Comparison of ENCODE assay signal across 8 cellular contexts in the genomic region with DNA sequence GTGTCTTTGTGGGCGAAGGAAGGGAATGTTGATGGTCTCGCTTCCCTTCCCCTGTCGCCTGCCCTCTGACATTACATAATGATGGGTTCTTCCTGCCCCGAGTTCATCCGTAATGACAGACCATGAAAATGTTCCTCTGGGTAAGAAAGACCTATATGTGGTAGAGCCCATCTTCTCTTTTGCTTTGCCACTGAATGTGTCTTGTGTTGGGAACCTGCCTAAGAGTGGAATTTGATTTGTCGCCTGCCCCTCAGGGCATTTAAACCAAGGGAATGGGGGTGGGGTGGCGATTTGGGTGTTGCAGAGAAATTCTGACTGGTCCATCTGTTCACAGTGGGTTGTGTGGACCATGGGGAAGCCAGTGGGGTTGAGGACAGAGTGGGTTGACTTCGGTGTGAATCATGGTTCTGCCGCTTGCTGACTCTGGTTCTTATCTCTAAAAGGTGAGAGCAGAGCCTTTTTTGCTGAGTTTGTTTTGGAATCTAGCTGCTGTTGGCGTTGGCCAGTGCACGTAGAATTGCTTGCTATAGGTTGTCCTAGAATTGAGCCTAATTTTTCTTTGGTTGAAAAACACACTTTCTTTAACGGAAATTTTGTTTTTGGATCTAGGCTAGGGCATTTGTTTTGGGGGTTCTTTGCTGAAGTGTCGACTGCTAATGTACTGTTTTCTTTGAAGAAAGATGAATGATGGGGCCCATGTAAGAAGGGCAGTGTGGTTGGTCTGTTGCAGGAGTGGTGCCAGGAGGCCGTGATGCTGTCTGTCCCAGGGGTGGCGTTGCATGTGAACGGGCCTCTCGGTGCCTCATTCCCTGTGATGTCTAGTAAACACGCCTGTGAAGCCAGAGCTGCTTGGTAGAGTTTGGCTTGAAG. TPM values are rescaled to one million over a fixed set of nuclear protein-coding genes. Genes with fewer than 3 reads are reported as not detected.
DNase-seq lines count a peak whose midpoint lies in the region; ATAC-seq and TF ChIP-seq lines count a peak whose summit lies in the region.

No MANE protein-coding gene starts in this region.

- H3K27ac ChIP-seq in thymus (ENCODE audit: low read depth), result peak overlapping the region; percentile 36

- WGBS in lower leg skin, 2 donors, result 65 to 71% methylated on average over 18 of the region's 18 CpGs
- WGBS in thymus, result 56% methylated on average over 18 of the region's 18 CpGs

- in situ Hi-C loops in G401 (cut with HindIII; ENCODE audit: low sequenced_read_pairs) (no loop called here), astrocyte of the cerebellum (cut with HindIII; ENCODE audit: low sequenced_read_pairs) (no loop called here)

- no peak for ATAC-seq in HG03039 (IDR thresholded peaks at IDR 0.05; ENCODE audit: unreplicated experiment)
- ATAC-seq in GM18868 (IDR thresholded peaks at IDR 0.05; ENCODE audit: unreplicated experiment), result no peak

- TF ChIP-seq CTCF in astrocyte of the cerebellum (IDR thresholded peaks at IDR 0.05; ENCODE audit: low read depth, low read length, missing control alignments), result no peak
- no peak for TF ChIP-seq CTCF in lower leg skin (IDR thresholded peaks at IDR 0.05)

- no peaks in the 10 kb centered on the region for H3K9me3 ChIP-seq in thymus (ENCODE audit: control insufficient read depth)

- H3K4me1 ChIP-seq in thymus (ENCODE audit: control insufficient read depth, insufficient read depth, low read length), result peaks cover 31% of the 10 kb centered on the region

- no peaks in the 10 kb centered on the region for H3K27me3 ChIP-seq in thymus (ENCODE audit: control insufficient read depth, insufficient read depth)

- H3K36me3 ChIP-seq in thymus (ENCODE audit: control insufficient read depth, insufficient read depth), result no peaks in the 10 kb centered on the region

- intact Hi-C loops in lower leg skin (cut with DNase I; ENCODE audit: low total_unique reads), result no loop called here

- DNase-seq in G401 (ENCODE audit: low spot score) (peak; percentile 81), NCI-H2227 (lab: John Stamatoyannopoulos, UW; ENCODE audit: unreplicated experiment) (peak; percentile 28), astrocyte of the cerebellum (ENCODE audit: low read depth) (no peak), lower leg skin (ENCODE audit: low spot score in 2 of 2) (no peak), NCI-H187 (lab: John Stamatoyannopoulos, UW) (no peak)

- peak overlapping the region; percentile 62 for H3K4me3 ChIP-seq in astrocyte of the cerebellum (ENCODE audit: low read depth, low read length)
- peak overlapping the region; percentile 66 for H3K4me3 ChIP-seq in lower leg skin (ENCODE audit: low read depth, poor library complexity, severe bottlenecking)
- peak overlapping the region; percentile 95 for H3K4me3 ChIP-seq in thymus (ENCODE audit: low read length)

- TF ChIP-seq POLR2A in lower leg skin (IDR thresholded peaks at IDR 0.05), result no peak

RNA-seq across cellular contexts. Expression of a gene that starts 1.3 kb away (rescaled TPM):
- total RNA-seq in G401 (2014; rRNA removed; shearing (Covaris generic)), result 11.3 and 15.2 TPM in 2 replicates
- total RNA-seq in lower leg skin, result 10 to 100 TPM in 3 of 4 donors, 1 to 10 TPM in 1; 6.7 to 15.5 (median 10.7) TPM
- polyA plus RNA-seq in thymus, result 17.9 TPM

Comparison
In these comparisons a context has a peak if more than half of its experiments do, and no peak if none do; other contexts are left out.
1. DNase-seq: peak in G401 (single experiment) and NCI-H2227 (single experiment); none in astrocyte of the cerebellum (single experiment), lower leg skin (0 of 2) and NCI-H187 (0 of 2).
2. Peak in every context shown above with its lines, with median percentiles within 50 percentile points of each other: H3K4me3 ChIP-seq.